In the genomic region with DNA sequence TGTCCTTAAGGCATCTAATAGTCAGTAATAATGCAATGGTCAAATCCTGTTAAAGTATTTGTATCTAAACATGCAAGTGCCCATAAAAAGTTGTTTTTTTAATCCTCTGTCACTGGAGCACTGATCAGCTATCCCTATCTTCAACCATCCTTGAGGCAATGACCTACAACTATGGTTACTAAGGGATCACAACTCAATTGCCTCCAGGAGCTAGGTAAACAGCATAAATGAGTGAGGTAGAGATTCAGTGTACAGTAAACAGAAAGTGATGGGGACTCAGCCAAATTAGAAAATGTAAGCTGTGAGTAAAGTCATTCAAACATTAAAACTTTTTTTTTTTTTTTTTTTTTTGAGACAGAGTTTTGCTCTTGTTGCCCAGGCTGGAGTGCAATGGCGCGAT, we compare ENCODE assay signal across 13 cellular contexts.
"Had no signal": no experiment of that assay in that cellular context is flagged by ENCODE, and none has a peak within 500 bp of the region (broad histone marks: within the 10 kb centered on the region; RNA-seq: fewer than 3 reads in every experiment).

No MANE protein-coding gene starts in this region.

- ATAC-seq: foreskin keratinocyte, left lung, psoas muscle had no signal

- H3K4me3 Mint-ChIP-seq: nephron progenitor cell, type B pancreatic cell had no signal

- H3K27ac Mint-ChIP-seq: nephron progenitor cell, type B pancreatic cell had no signal

- H3K9me3 ChIP-seq: left lung, psoas muscle, right lobe of liver had no signal

- H3K27me3 ChIP-seq: foreskin keratinocyte, left lung, right lobe of liver had no signal

- H3K4me3 ChIP-seq: left lung, psoas muscle, right lobe of liver had no signal

- DNase-seq: activated CD4-positive, alpha-beta T cell treated with anti-CD3 and anti-CD28 coated beads for 4 hours; activated effector memory CD4-positive, alpha-beta T cell treated with anti-CD3 and anti-CD28 coated beads, Interleukin-2, amount 50 U/mL, for 16 hours; activated T-cell treated with anti-CD3 and anti-CD28 coated beads for 4 hours; foreskin keratinocyte; head of caudate nucleus; left lung; nephron progenitor cell; psoas muscle; right lobe of liver; stimulated activated naive B cell treated with anti-CD40 and anti-IgM and Interleukin-4, amounts not matched to agents 10 μg/mL and 1 μg/mL and 100 μg/mL, for 72 hours; T-cell; WERI-Rb-1 had no signal

- H3K36me3 ChIP-seq: left lung, right lobe of liver, WERI-Rb-1 had no signal

- H3K9me3 Mint-ChIP-seq: nephron progenitor cell; stimulated activated naive B cell treated with anti-CD40 and anti-IgM and Interleukin-4, amounts not matched to agents 10 μg/mL and 1 μg/mL and 100 μg/mL, for 72 hours; T-cell; type B pancreatic cell had no signal

- H3K27ac ChIP-seq: foreskin keratinocyte, left lung, psoas muscle, right lobe of liver, WERI-Rb-1 had no signal

- H3K36me3 Mint-ChIP-seq: type B pancreatic cell had no signal

- H3K4me1 ChIP-seq: foreskin keratinocyte had no signal

- H3K27me3 Mint-ChIP-seq: stimulated activated naive B cell treated with anti-CD40 and anti-IgM and Interleukin-4, amounts not matched to agents 10 μg/mL and 1 μg/mL and 100 μg/mL, for 72 hours; T-cell; type B pancreatic cell had no signal
